In the genomic region with DNA sequence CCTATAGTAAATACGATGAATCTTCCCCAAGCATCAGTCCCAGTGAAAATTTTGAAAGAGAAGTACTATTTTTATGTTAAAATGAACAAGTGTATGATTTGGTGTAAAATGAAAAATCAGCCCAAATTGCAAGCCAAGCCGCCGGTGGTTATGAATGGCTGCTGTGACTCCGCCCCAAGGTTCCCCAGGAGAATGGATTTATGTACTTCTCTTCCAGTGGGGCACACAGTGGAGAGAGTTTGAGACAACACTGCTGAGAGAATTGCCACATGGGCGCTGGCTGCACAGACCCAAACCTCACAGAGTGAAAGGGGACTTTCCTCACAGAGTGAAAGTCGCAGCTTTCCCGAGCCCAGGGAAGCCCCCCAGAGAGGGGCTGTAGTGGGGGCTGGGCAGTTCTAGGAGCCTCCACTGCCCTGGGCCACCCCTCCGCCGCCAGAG, we compare ENCODE assay signal across 12 cellular contexts. TPM values are rescaled to one million over a fixed set of nuclear protein-coding genes. Genes with fewer than 3 reads are reported as not detected.
DNase-seq lines count a peak whose midpoint lies in the region; TF ChIP-seq lines count a peak whose summit lies in the region.
"Had no signal": no experiment of that assay in that cellular context is flagged by ENCODE, and none has a peak within 500 bp of the region (broad histone marks: within the 10 kb centered on the region; RNA-seq: fewer than 3 reads in every experiment).

No MANE protein-coding gene starts in this region.

- H3K9ac ChIP-seq in OCI-LY3 (ENCODE audit: low read length) = peak overlapping the region; percentile 69; the same call in 1 of the 2 replicates

- no peaks in the 10 kb centered on the region for H3K27me3 Mint-ChIP-seq in MCF 10A (ENCODE audit: insufficient read depth, unreplicated experiment)
- H3K27me3 Mint-ChIP-seq: brain had no signal

- peak; percentile 27 for DNase-seq in NCI-H345 (lab: John Stamatoyannopoulos, UW)
- DNase-seq in NCI-H345 treated with DMSO at 0.1 percent for 48 hours (lab: John Stamatoyannopoulos, UW; ENCODE audit: unreplicated experiment) = no peak
- no peak for DNase-seq in coronary artery (ENCODE audit: low spot score)
- no peak for DNase-seq in substantia nigra (lab: John Stamatoyannopoulos, UW)
- no peak for DNase-seq in cortex of kidney (lab: John Stamatoyannopoulos, UW)
- DNase-seq in putamen (ENCODE audit: low spot score) = no peak
- DNase-seq in MCF 10A (ENCODE audit: unreplicated experiment) = no peak
- DNase-seq: HCEC 1CT, NCI-H2081 treated with DMSO at 0.1 percent for 48 hours had no signal

- H3K4me3 Mint-ChIP-seq in MCF 10A (ENCODE audit: unreplicated experiment) = no peak overlapping the region

- no peaks in the 10 kb centered on the region for H3K36me3 Mint-ChIP-seq in MCF 10A (ENCODE audit: insufficient read depth, unreplicated experiment)
- H3K36me3 Mint-ChIP-seq: brain had no signal

- peaks cover 19% of the 10 kb centered on the region for H3K4me1 ChIP-seq in OCI-LY3 (ENCODE audit: low read length)

- intact Hi-C loops in MCF 10A (cut with micrococcal nuclease) = loop anchor here (2.0 kb wide), 1 partner anchor 182 kb away; no protein-coding TSS in a partner anchor

- peak overlapping the region; percentile 83 for H3K4me3 ChIP-seq in OCI-LY3 (ENCODE audit: low read length)
- H3K4me3 ChIP-seq in coronary artery = peak overlapping the region; percentile 38
- H3K4me3 ChIP-seq: lung had no signal

- peak overlapping the region; percentile 74 for H3K4me2 ChIP-seq in OCI-LY3 (ENCODE audit: low read length)

- H3K9me3 Mint-ChIP-seq in MCF 10A (ENCODE audit: unreplicated experiment) = no peaks in the 10 kb centered on the region
- H3K9me3 Mint-ChIP-seq: brain had no signal

- H2AFZ ChIP-seq in OCI-LY3 (ENCODE audit: low read depth, low read length) = peak overlapping the region; percentile 72

- 0 out of 2 replicates have a peak, but pooled peaks cover 3% of the 10 kb centered on the region for H3K27me3 ChIP-seq in OCI-LY3 (ENCODE audit: low read depth, low read length)

- H3K36me3 ChIP-seq in OCI-LY3 (replicated peaks; ENCODE audit: low read depth, low read length) = no peaks in the 10 kb centered on the region

- H3K9me3 ChIP-seq in OCI-LY3 (ENCODE audit: insufficient read depth, low read length) = no peaks in the 10 kb centered on the region

- no peaks in the 10 kb centered on the region for H3K79me2 ChIP-seq in OCI-LY3 (ENCODE audit: low read length)

- H3K27ac Mint-ChIP-seq in MCF 10A (ENCODE audit: low read depth, unreplicated experiment) = no peak overlapping the region

- TF ChIP-seq CTCF in OCI-LY3 (IDR thresholded peaks at IDR 0.05; ENCODE audit: low read depth, low read length) (no peak), coronary artery (IDR thresholded peaks at IDR 0.05) (no peak), MCF 10A (IDR thresholded peaks at IDR 0.05; ENCODE audit: unreplicated experiment) (no peak)

- H3K27ac ChIP-seq in OCI-LY3 (ENCODE audit: low read length) (no peak overlapping the region), coronary artery (no peak overlapping the region), substantia nigra (ENCODE audit: low read depth, low read length, poor library complexity, severe bottlenecking) (peak overlapping the region; percentile 75)

- BruUV-seq in MCF 10A (replicated peaks; lab: Mats Ljungman, UMichigan) = no TSS peak

- peaks cover 6% of the 10 kb centered on the region for H3K4me1 Mint-ChIP-seq in MCF 10A (ENCODE audit: insufficient read depth, unreplicated experiment)

- POLR2A ChIA-PET in MCF 10A (lab: Yijun Ruan, JAX) = interaction anchor here (0.5 to 2.5 kb wide), 8 partner anchors 14 to 133 kb away, joined by 3 to 15 read pairs (median 4); no protein-coding TSS in a partner anchor

- CTCF ChIA-PET in MCF 10A (lab: Yijun Ruan, JAX) = interaction anchor here (0.6 to 30.3 kb wide), 32 partner anchors 9 to 453 kb away, joined by 3 to 1608 read pairs (median 6); partner anchors contain the start of genes CDK18 and ELK4

- H4K20me1 ChIP-seq in OCI-LY3 (ENCODE audit: insufficient read depth, low read length) = no peaks in the 10 kb centered on the region

RNA-seq across cellular contexts. Expression of gene CDK18, which starts 24.0 kb away (rescaled TPM):
- 4.9 and 6.8 TPM in 2 replicates for total RNA-seq in MCF 10A (2022)
